In genomic region chr15:72340366-72340765, GRCh38 we compare ENCODE assay signal across 18 cellular contexts. TPM values are rescaled to one million over a fixed set of nuclear protein-coding genes. Genes with fewer than 3 reads are reported as not detected.
DNase-seq lines count a peak whose midpoint lies in the region; ATAC-seq and TF ChIP-seq lines count a peak whose summit lies in the region.
"Had no signal": no experiment of that assay in that cellular context is flagged by ENCODE, and none has a peak within 500 bp of the region (broad histone marks: within the 10 kb centered on the region; RNA-seq: fewer than 3 reads in every experiment).

No MANE protein-coding gene starts in this region.

- H3K27ac Mint-ChIP-seq in stimulated activated naive B cell treated with anti-CD40 and anti-IgM and Interleukin-4, amounts not matched to agents 10 μg/mL and 1 μg/mL and 100 μg/mL, for 72 hours: peak overlapping the region; percentile 25
- H3K27ac Mint-ChIP-seq: activated T-cell treated with anti-CD3 and anti-CD28 coated beads, Interleukin-2, amount 50 U/mL, for 24 hours had no signal

- peaks cover 28% of the 10 kb centered on the region for H3K36me3 ChIP-seq in adipocyte (ENCODE audit: control insufficient read depth, insufficient read depth, low read length, severe bottlenecking)
- H3K36me3 ChIP-seq: colonic mucosa had no signal

- peaks cover 19% of the 10 kb centered on the region for H3K4me1 ChIP-seq in adipocyte (ENCODE audit: control insufficient read depth, insufficient read depth, low read length)
- H3K4me1 ChIP-seq: colonic mucosa had no signal

- no peaks in the 10 kb centered on the region for H3K27me3 Mint-ChIP-seq in stimulated activated naive B cell treated with anti-CD40 and anti-IgM and Interleukin-4, amounts not matched to agents 10 μg/mL and 1 μg/mL and 100 μg/mL, for 72 hours
- H3K27me3 Mint-ChIP-seq: activated T-cell treated with anti-CD3 and anti-CD28 coated beads, Interleukin-2, amount 50 U/mL, for 24 hours had no signal

- peak overlapping the region; percentile 57 for H3K9ac ChIP-seq in adipocyte (ENCODE audit: low read length)

- H3K9me3 Mint-ChIP-seq in stimulated activated naive B cell treated with anti-CD40 and anti-IgM and Interleukin-4, amounts not matched to agents 10 μg/mL and 1 μg/mL and 100 μg/mL, for 72 hours: no peaks in the 10 kb centered on the region
- H3K9me3 Mint-ChIP-seq: activated T-cell treated with anti-CD3 and anti-CD28 coated beads, Interleukin-2, amount 50 U/mL, for 24 hours had no signal

- H3K36me3 Mint-ChIP-seq in stimulated activated naive B cell treated with anti-CD40 and anti-IgM and Interleukin-4, amounts not matched to agents 10 μg/mL and 1 μg/mL and 100 μg/mL, for 72 hours: peaks cover 32 to 55% of the 10 kb centered on the region in 2 donors

- ATAC-seq in stimulated activated naive B cell treated with anti-CD40 and anti-IgM and Interleukin-4, amounts not matched to agents 10 μg/mL and 1 μg/mL and 100 μg/mL, for 72 hours (replicated peaks): no peak
- ATAC-seq in GM19467 (IDR thresholded peaks at IDR 0.05; ENCODE audit: unreplicated experiment) (no peak), GM21528 (IDR thresholded peaks at IDR 0.05; ENCODE audit: low FRiP score, unreplicated experiment) (no peak)
- ATAC-seq: Right ventricle myocardium inferior had no signal

- no peaks in the 10 kb centered on the region for H3K9me3 ChIP-seq in adipocyte (ENCODE audit: control insufficient read depth, low read length)
- H3K9me3 ChIP-seq: colonic mucosa had no signal

- H3K4me3 ChIP-seq in adipocyte (ENCODE audit: low read length) (no peak overlapping the region), fibroblast of pulmonary artery (replicated peaks; ENCODE audit: low read depth, low read length) (no peak overlapping the region)
- H3K4me3 ChIP-seq: colonic mucosa had no signal

- H3K27me3 ChIP-seq in adipocyte (replicated peaks; ENCODE audit: control insufficient read depth, insufficient read depth, low read length): no peaks in the 10 kb centered on the region
- H3K27me3 ChIP-seq: colonic mucosa had no signal

- no peaks in the 10 kb centered on the region for H3K4me1 Mint-ChIP-seq in stimulated activated naive B cell treated with anti-CD40 and anti-IgM and Interleukin-4, amounts not matched to agents 10 μg/mL and 1 μg/mL and 100 μg/mL, for 72 hours

- no peak for TF ChIP-seq CTCF in fibroblast of pulmonary artery (IDR thresholded peaks at IDR 0.05; ENCODE audit: low read length, missing control alignments)

- H3K4me3 Mint-ChIP-seq in stimulated activated naive B cell treated with anti-CD40 and anti-IgM and Interleukin-4, amounts not matched to agents 10 μg/mL and 1 μg/mL and 100 μg/mL, for 72 hours: no peak overlapping the region
- H3K4me3 Mint-ChIP-seq: activated T-cell treated with anti-CD3 and anti-CD28 coated beads, Interleukin-2, amount 50 U/mL, for 24 hours had no signal

- DNase-seq in HT1080 (ENCODE audit: low read depth) (peak; percentile 50), adipocyte (ENCODE audit: low read depth) (peak; percentile 52), fibroblast of pulmonary artery (ENCODE audit: low read depth) (peak; percentile 40), DMS 273 (lab: John Stamatoyannopoulos, UW; ENCODE audit: unreplicated experiment) (no peak)
- no peak for DNase-seq in stimulated activated naive B cell treated with anti-CD40 and anti-IgM and Interleukin-4, amounts not matched to agents 10 μg/mL and 1 μg/mL and 100 μg/mL, for 72 hours
- DNase-seq in effector CD8-positive, alpha-beta T cell (lab: John Stamatoyannopoulos, UW): no peak
- DNase-seq: activated CD4-positive, alpha-beta T cell treated with anti-CD3 and anti-CD28 coated beads for 48 hours; activated T-cell treated with anti-CD3 and anti-CD28 coated beads, Interleukin-2, amount 50 U/mL, for 24 hours; colonic mucosa; midbrain; NCI-H2081 treated with DMSO at 0.1 percent for 48 hours had no signal

RNA-seq across cellular contexts. Expression of gene CELF6, which starts 20.4 kb away (rescaled TPM):
- 0.34 TPM in 1 of 2 replicates, not detected in the other for total RNA-seq in HT1080 (2014; rRNA removed; shearing (Covaris generic))
- 0.18 TPM in 1 of 2 replicates, not detected in the other for polyA plus RNA-seq in HT1080 (2015; cell fraction: cytosol; rRNA removed)
- polyA plus RNA-seq in HT1080 (2015; cell fraction: nucleus; rRNA removed): 2.2 and 3.4 TPM in 2 replicates

RNA-seq across cellular contexts. Expression of gene HEXA, which starts 35.4 kb away (rescaled TPM):
- 75.7 and 83.2 TPM in 2 replicates for total RNA-seq in HT1080 (2014; rRNA removed; shearing (Covaris generic))
- 95.8 and 108 TPM in 2 replicates for polyA plus RNA-seq in HT1080 (2015; cell fraction: cytosol; rRNA removed)
- 261 and 278 TPM in 2 replicates for polyA plus RNA-seq in HT1080 (2015; cell fraction: nucleus; rRNA removed)

RNA-seq across cellular contexts. Expression of gene TMEM202, which starts 57.7 kb away (rescaled TPM):
- not detected in 2 replicates for total RNA-seq in HT1080 (2014; rRNA removed; shearing (Covaris generic))
- polyA plus RNA-seq in HT1080 (2015; cell fraction: cytosol; rRNA removed): not detected in 2 replicates
- not detected in 2 replicates for polyA plus RNA-seq in HT1080 (2015; cell fraction: nucleus; rRNA removed)
- total RNA-seq: colonic mucosa, glomerular endothelial cell, MCF 10A, posterior vena cava, Right ventricle myocardium inferior had no signal
- polyA plus RNA-seq: thymus had no signal

Comparison
In these comparisons a context has a peak if more than half of its experiments do, and no peak if none do; other contexts are left out.
1. DNase-seq: peak in HT1080 (single experiment), adipocyte (single experiment) and fibroblast of pulmonary artery (single experiment); none in stimulated activated naive B cell treated with anti-CD40 and anti-IgM and Interleukin-4, amounts not matched to agents 10 μg/mL and 1 μg/mL and 100 μg/mL, for 72 hours (single experiment), effector CD8-positive, alpha-beta T cell (single experiment) and DMS 273 (single experiment).